Comparison of ENCODE assay signal across 5 cellular contexts in the genomic region with DNA sequence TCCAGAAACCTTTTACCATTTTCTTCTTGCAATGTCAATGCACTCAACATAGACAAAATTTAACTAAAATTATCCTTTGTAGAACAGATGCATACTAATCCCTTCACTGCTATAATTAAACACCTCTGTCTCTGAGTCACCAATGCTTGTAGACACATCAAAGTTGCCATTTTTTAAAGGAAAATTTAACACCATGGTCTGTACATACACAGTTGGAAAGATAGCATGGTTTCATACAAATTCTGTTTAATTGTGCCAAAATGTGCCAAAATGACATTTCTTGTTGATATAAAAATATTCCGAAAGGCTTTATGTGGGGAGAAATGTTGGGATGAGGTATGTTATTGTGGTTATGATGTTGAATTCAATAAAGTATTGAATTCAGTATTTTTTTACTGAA.
"Had no signal": no experiment of that assay in that cellular context is flagged by ENCODE, and none has a peak within 500 bp of the region (broad histone marks: within the 10 kb centered on the region; RNA-seq: fewer than 3 reads in every experiment).

No MANE protein-coding gene starts in this region.

- ATAC-seq: HepG2, K562 had no signal

- H3K36me3 Mint-ChIP-seq: IgD-negative memory B cell had no signal

- DNase-seq: IMR-90, KBM-7 had no signal

- H3K27ac Mint-ChIP-seq: IgD-negative memory B cell had no signal

- H3K4me3 Mint-ChIP-seq: IgD-negative memory B cell had no signal
